ENCODE assay signal across 2 cellular contexts in the genomic region with DNA sequence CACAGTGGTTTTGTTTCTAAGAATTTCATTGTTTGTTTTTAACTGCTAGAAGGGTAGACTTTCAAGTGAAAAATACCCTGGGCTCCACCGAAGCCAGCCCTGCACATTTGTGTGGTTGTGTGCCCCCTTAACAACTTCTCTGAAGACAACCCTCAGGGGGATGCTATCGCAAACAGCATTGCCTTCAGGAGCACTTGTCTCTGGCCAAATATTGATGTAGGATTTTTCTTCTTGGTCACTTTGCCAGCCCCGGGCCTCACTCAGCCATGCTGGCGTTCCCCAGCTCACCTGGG.
TF ChIP-seq lines count a peak whose summit lies in the region.

No MANE protein-coding gene starts in this region.

TF ChIP-seq in A549, 52 proteins besides CTCF, POLR2A, EP300 and RAD21:
- no peak for TF ChIP-seq CBX8 (IDR thresholded peaks at IDR 0.05)

TF ChIP-seq in IMR-90, 13 proteins besides CTCF, POLR2A, EP300 and RAD21:
- TF ChIP-seq FOS (IDR thresholded peaks at IDR 0.05; ENCODE audit: low read depth, low read length) (no peak), MAZ (IDR thresholded peaks at IDR 0.05; ENCODE audit: borderline replicate concordance, low read depth, low read length) (no peak), RCOR1 (IDR thresholded peaks at IDR 0.05; ENCODE audit: insufficient replicate concordance, low read length) (no peak), BHLHE40 (IDR thresholded peaks at IDR 0.05; ENCODE audit: low read depth, low read length) (no peak), NFE2L2 (IDR thresholded peaks at IDR 0.05; ENCODE audit: low read depth, low read length) (no peak), SMC3 (IDR thresholded peaks at IDR 0.05; ENCODE audit: low read depth, low read length) (no peak), CEBPB (IDR thresholded peaks at IDR 0.05; ENCODE audit: low read depth, low read length) (no peak), MXI1 (IDR thresholded peaks at IDR 0.05; ENCODE audit: borderline replicate concordance, low read depth, low read length) (no peak), CHD1 (IDR thresholded peaks at IDR 0.05; ENCODE audit: low read depth, low read length) (no peak)
- TF ChIP-seq, protein P1, sequence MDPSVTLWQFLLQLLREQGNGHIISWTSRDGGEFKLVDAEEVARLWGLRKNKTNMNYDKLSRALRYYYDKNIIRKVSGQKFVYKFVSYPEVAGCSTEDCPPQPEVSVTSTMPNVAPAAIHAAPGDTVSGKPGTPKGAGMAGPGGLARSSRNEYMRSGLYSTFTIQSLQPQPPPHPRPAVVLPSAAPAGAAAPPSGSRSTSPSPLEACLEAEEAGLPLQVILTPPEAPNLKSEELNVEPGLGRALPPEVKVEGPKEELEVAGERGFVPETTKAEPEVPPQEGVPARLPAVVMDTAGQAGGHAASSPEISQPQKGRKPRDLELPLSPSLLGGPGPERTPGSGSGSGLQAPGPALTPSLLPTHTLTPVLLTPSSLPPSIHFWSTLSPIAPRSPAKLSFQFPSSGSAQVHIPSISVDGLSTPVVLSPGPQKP (IDR thresholded peaks at IDR 0.05; ENCODE audit: borderline replicate concordance, low read depth, low read length), result no peak
- TF ChIP-seq, protein P2, sequence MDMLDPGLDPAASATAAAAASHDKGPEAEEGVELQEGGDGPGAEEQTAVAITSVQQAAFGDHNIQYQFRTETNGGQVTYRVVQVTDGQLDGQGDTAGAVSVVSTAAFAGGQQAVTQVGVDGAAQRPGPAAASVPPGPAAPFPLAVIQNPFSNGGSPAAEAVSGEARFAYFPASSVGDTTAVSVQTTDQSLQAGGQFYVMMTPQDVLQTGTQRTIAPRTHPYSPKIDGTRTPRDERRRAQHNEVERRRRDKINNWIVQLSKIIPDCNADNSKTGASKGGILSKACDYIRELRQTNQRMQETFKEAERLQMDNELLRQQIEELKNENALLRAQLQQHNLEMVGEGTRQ (IDR thresholded peaks at IDR 0.05; ENCODE audit: low read depth, low read length), result no peak
